In genomic region chr6:29705389-29706231, GRCh38 we compare ENCODE assay signal across 8 cellular contexts. TPM values are rescaled to one million over a fixed set of nuclear protein-coding genes. Genes with fewer than 3 reads are reported as not detected.
A peak's percentile ranks its signal among the peaks of the same experiment; 100 is the strongest.
DNase-seq lines count a peak whose midpoint lies in the region; ATAC-seq and TF ChIP-seq lines count a peak whose summit lies in the region.

No MANE protein-coding gene starts in this region.

- ATAC-seq in activated naive CD8-positive, alpha-beta T cell treated with anti-CD3 and anti-CD28 coated beads, Interleukin-2, amount 50 U/mL, for 24 hours = no peak
- no peak for ATAC-seq in GM21529 (IDR thresholded peaks at IDR 0.05; ENCODE audit: unreplicated experiment)

- DNase-seq in activated CD4-positive, alpha-beta memory T cell treated with anti-CD3 and anti-CD28 coated beads for 36 hours = no peak
- DNase-seq in activated CD4-positive, alpha-beta memory T cell treated with anti-CD3 and anti-CD28 coated beads, Interleukin-2, amount 10 ng/mL, durations not matched to agents 7 days and 5 days = no peak
- DNase-seq in NCI-H2196 treated with DMSO at 0.1 percent for 48 hours (lab: John Stamatoyannopoulos, UW; ENCODE audit: unreplicated experiment) (peak; percentile 10), coronary artery (ENCODE audit: low spot score) (peak; percentile 69), lung microvascular endothelial cell (ENCODE audit: low read depth in 2 of 2) (peak; percentile 54 to 61)
- DNase-seq in activated naive CD8-positive, alpha-beta T cell treated with anti-CD3 and anti-CD28 coated beads, Interleukin-2, amount 50 U/mL, for 24 hours = no peak
- no peak for DNase-seq in activated naive CD4-positive, alpha-beta T cell (lab: John Stamatoyannopoulos, UW)

- intact Hi-C loops in activated CD4-positive, alpha-beta memory T cell treated with anti-CD3 and anti-CD28 coated beads for 36 hours (cut with micrococcal nuclease) = loop anchor here (1.0 to 5.0 kb wide), 2 partner anchors 53 to 130 kb away; no protein-coding TSS in a partner anchor

- no peaks in the 10 kb centered on the region for H3K36me3 Mint-ChIP-seq in activated CD4-positive, alpha-beta memory T cell treated with anti-CD3 and anti-CD28 coated beads for 36 hours
- no peaks in the 10 kb centered on the region for H3K36me3 Mint-ChIP-seq in activated CD4-positive, alpha-beta memory T cell treated with anti-CD3 and anti-CD28 coated beads, Interleukin-2, amount 10 ng/mL, durations not matched to agents 7 days and 5 days (ENCODE audit: low read depth)
- H3K36me3 Mint-ChIP-seq in activated naive CD8-positive, alpha-beta T cell treated with anti-CD3 and anti-CD28 coated beads, Interleukin-2, amount 50 U/mL, for 24 hours (ENCODE audit: low read depth) = no peaks in the 10 kb centered on the region

- no peak overlapping the region for H3K4me3 ChIP-seq in coronary artery

- peak; percentile 26 for TF ChIP-seq CTCF in coronary artery (IDR thresholded peaks at IDR 0.05)

- POLR2A ChIA-PET in activated CD4-positive, alpha-beta memory T cell treated with anti-CD3 and anti-CD28 coated beads for 36 hours (lab: Charles Lee) = interaction anchor here (0.9 kb wide), 1 partner anchor 236 kb away, joined by 3 read pairs; the partner anchor contains the start of gene HLA-A
- POLR2A ChIA-PET in activated CD4-positive, alpha-beta memory T cell treated with anti-CD3 and anti-CD28 coated beads, Interleukin-2, amount 10 ng/mL, durations not matched to agents 7 days and 5 days (lab: Charles Lee) = no interaction called here

- H3K27me3 Mint-ChIP-seq in activated CD4-positive, alpha-beta memory T cell treated with anti-CD3 and anti-CD28 coated beads for 36 hours = peaks cover 13% of the 10 kb centered on the region
- H3K27me3 Mint-ChIP-seq in activated CD4-positive, alpha-beta memory T cell treated with anti-CD3 and anti-CD28 coated beads, Interleukin-2, amount 10 ng/mL, durations not matched to agents 7 days and 5 days = peaks cover 33% of the 10 kb centered on the region
- H3K27me3 Mint-ChIP-seq in activated naive CD8-positive, alpha-beta T cell treated with anti-CD3 and anti-CD28 coated beads, Interleukin-2, amount 50 U/mL, for 24 hours = peaks cover 17% of the 10 kb centered on the region

- H3K27ac ChIP-seq in coronary artery = no peak overlapping the region

- H3K4me3 Mint-ChIP-seq in activated CD4-positive, alpha-beta memory T cell treated with anti-CD3 and anti-CD28 coated beads for 36 hours = peak overlapping the region; percentile 6
- no peak overlapping the region for H3K4me3 Mint-ChIP-seq in activated CD4-positive, alpha-beta memory T cell treated with anti-CD3 and anti-CD28 coated beads, Interleukin-2, amount 10 ng/mL, durations not matched to agents 7 days and 5 days
- H3K4me3 Mint-ChIP-seq in activated naive CD8-positive, alpha-beta T cell treated with anti-CD3 and anti-CD28 coated beads, Interleukin-2, amount 50 U/mL, for 24 hours = no peak overlapping the region

- CTCF ChIA-PET in activated CD4-positive, alpha-beta memory T cell treated with anti-CD3 and anti-CD28 coated beads for 36 hours (lab: Charles Lee) = interaction anchor here (0.6 to 3.8 kb wide), 14 partner anchors 9 to 131 kb away, joined by 3 to 34 read pairs (median 4); no protein-coding TSS in a partner anchor
- CTCF ChIA-PET in activated CD4-positive, alpha-beta memory T cell treated with anti-CD3 and anti-CD28 coated beads, Interleukin-2, amount 10 ng/mL, durations not matched to agents 7 days and 5 days (lab: Charles Lee) = interaction anchor here (0.8 to 2.6 kb wide), 10 partner anchors 9 to 129 kb away, joined by 3 to 11 read pairs (median 5); partner anchors contain the start of gene HLA-G

- no peak overlapping the region for H3K27ac Mint-ChIP-seq in activated CD4-positive, alpha-beta memory T cell treated with anti-CD3 and anti-CD28 coated beads for 36 hours
- no peak overlapping the region for H3K27ac Mint-ChIP-seq in activated CD4-positive, alpha-beta memory T cell treated with anti-CD3 and anti-CD28 coated beads, Interleukin-2, amount 10 ng/mL, durations not matched to agents 7 days and 5 days
- no peak overlapping the region for H3K27ac Mint-ChIP-seq in activated naive CD8-positive, alpha-beta T cell treated with anti-CD3 and anti-CD28 coated beads, Interleukin-2, amount 50 U/mL, for 24 hours

- H3K4me1 Mint-ChIP-seq in activated CD4-positive, alpha-beta memory T cell treated with anti-CD3 and anti-CD28 coated beads for 36 hours (ENCODE audit: low read depth) = peaks cover 50% of the 10 kb centered on the region
- peaks cover 41% of the 10 kb centered on the region for H3K4me1 Mint-ChIP-seq in activated CD4-positive, alpha-beta memory T cell treated with anti-CD3 and anti-CD28 coated beads, Interleukin-2, amount 10 ng/mL, durations not matched to agents 7 days and 5 days
- H3K4me1 Mint-ChIP-seq in activated naive CD8-positive, alpha-beta T cell treated with anti-CD3 and anti-CD28 coated beads, Interleukin-2, amount 50 U/mL, for 24 hours = peaks cover 47% of the 10 kb centered on the region

- no peaks in the 10 kb centered on the region for H3K9me3 Mint-ChIP-seq in activated CD4-positive, alpha-beta memory T cell treated with anti-CD3 and anti-CD28 coated beads for 36 hours
- H3K9me3 Mint-ChIP-seq in activated CD4-positive, alpha-beta memory T cell treated with anti-CD3 and anti-CD28 coated beads, Interleukin-2, amount 10 ng/mL, durations not matched to agents 7 days and 5 days = no peaks in the 10 kb centered on the region
- H3K9me3 Mint-ChIP-seq in activated naive CD8-positive, alpha-beta T cell treated with anti-CD3 and anti-CD28 coated beads, Interleukin-2, amount 50 U/mL, for 24 hours = no peaks in the 10 kb centered on the region

RNA-seq across cellular contexts. Expression of gene HLA-F, which starts 17.6 kb away (rescaled TPM):
- total RNA-seq in activated CD4-positive, alpha-beta memory T cell treated with anti-CD3 and anti-CD28 coated beads for 36 hours = 100 to 1,000 TPM; 256 to 270 TPM
- total RNA-seq in activated CD4-positive, alpha-beta memory T cell treated with anti-CD3 and anti-CD28 coated beads, Interleukin-2, amount 10 ng/mL, durations not matched to agents 7 days and 5 days = 100 to 1,000 TPM; 318 to 346 TPM
- total RNA-seq in lung microvascular endothelial cell = 7.4 and 10.5 TPM in 2 replicates

RNA-seq across cellular contexts. Expression of gene ZFP57, which starts 24.7 kb away (rescaled TPM):
- total RNA-seq in activated CD4-positive, alpha-beta memory T cell treated with anti-CD3 and anti-CD28 coated beads for 36 hours = not detected
- total RNA-seq in activated CD4-positive, alpha-beta memory T cell treated with anti-CD3 and anti-CD28 coated beads, Interleukin-2, amount 10 ng/mL, durations not matched to agents 7 days and 5 days = not detected
- 1.4 TPM in 1 of 2 replicates, not detected in the other for total RNA-seq in lung microvascular endothelial cell

RNA-seq across cellular contexts. Expression of gene MOG, which starts 48.7 kb away (rescaled TPM):
- not detected for total RNA-seq in activated CD4-positive, alpha-beta memory T cell treated with anti-CD3 and anti-CD28 coated beads for 36 hours
- not detected for total RNA-seq in activated CD4-positive, alpha-beta memory T cell treated with anti-CD3 and anti-CD28 coated beads, Interleukin-2, amount 10 ng/mL, durations not matched to agents 7 days and 5 days
- total RNA-seq in lung microvascular endothelial cell = not detected in 2 replicates

Comparison
In these comparisons a context has a peak if more than half of its experiments do, and no peak if none do; other contexts are left out.
1. DNase-seq: peak in NCI-H2196 treated with DMSO at 0.1 percent for 48 hours (single experiment), coronary artery (single experiment) and lung microvascular endothelial cell (2 of 2); none in activated CD4-positive, alpha-beta memory T cell treated with anti-CD3 and anti-CD28 coated beads for 36 hours (single experiment), activated CD4-positive, alpha-beta memory T cell treated with anti-CD3 and anti-CD28 coated beads, Interleukin-2, amount 10 ng/mL, durations not matched to agents 7 days and 5 days (single experiment), activated naive CD8-positive, alpha-beta T cell treated with anti-CD3 and anti-CD28 coated beads, Interleukin-2, amount 50 U/mL, for 24 hours (single experiment) and activated naive CD4-positive, alpha-beta T cell (0 of 4).
2. RNA of gene HLA-F, which starts 17.6 kb away (total RNA-seq): 318 to 346 TPM in activated CD4-positive, alpha-beta memory T cell treated with anti-CD3 and anti-CD28 coated beads, Interleukin-2, amount 10 ng/mL, durations not matched to agents 7 days and 5 days and 256 to 270 TPM in activated CD4-positive, alpha-beta memory T cell treated with anti-CD3 and anti-CD28 coated beads for 36 hours; 7.4 to 10.5 TPM in lung microvascular endothelial cell; every median in the first group is over 10 times any median in the second.